22 cellular contexts compared by ENCODE assay signal in genomic region chr10:20879136-20879535, GRCh38. TPM values are rescaled to one million over a fixed set of nuclear protein-coding genes. Genes with fewer than 3 reads are reported as not detected.
DNase-seq lines count a peak whose midpoint lies in the region; FAIRE-seq and TF ChIP-seq lines count a peak whose summit lies in the region.
"Had no signal": no experiment of that assay in that cellular context is flagged by ENCODE, and none has a peak within 500 bp of the region (broad histone marks: within the 10 kb centered on the region; RNA-seq: fewer than 3 reads in every experiment).

No MANE protein-coding gene starts in this region.

- H3K27me3 ChIP-seq in bronchial epithelial cell (ENCODE audit: control insufficient read depth, insufficient read depth, low read length) (no peaks in the 10 kb centered on the region), SJCRH30 (no peaks in the 10 kb centered on the region)
- H3K27me3 ChIP-seq: BLaER1, Peyer's patch had no signal

- no peaks in the 10 kb centered on the region for H3K9me3 ChIP-seq in SJCRH30 (replicated peaks)
- H3K9me3 ChIP-seq: BLaER1, Caco-2, Peyer's patch had no signal

- FAIRE-seq in bronchial epithelial cell (lab: Jason Lieb, UNC): no peak
- FAIRE-seq: GM12891 had no signal

- peaks cover 7% of the 10 kb centered on the region for H3K4me1 ChIP-seq in SJCRH30
- H3K4me1 ChIP-seq: BLaER1, Caco-2, Peyer's patch had no signal

- no peak overlapping the region for H3K27ac ChIP-seq in SJCRH30
- H3K27ac ChIP-seq: BLaER1, GM23248, Peyer's patch had no signal

- DNase-seq in COR-L47 (lab: John Stamatoyannopoulos, UW): peak; percentile 46
- DNase-seq in DMS53 treated with DMSO at 0.1 percent for 48 hours (lab: John Stamatoyannopoulos, UW; ENCODE audit: unreplicated experiment): peak; percentile 5
- peak; percentile 12 for DNase-seq in NCI-H748 (lab: John Stamatoyannopoulos, UW; ENCODE audit: unreplicated experiment)
- peak; percentile 25 for DNase-seq in bronchial epithelial cell (ENCODE audit: low read depth)
- no peak for DNase-seq in SJCRH30
- no peak for DNase-seq in NAMALWA (ENCODE audit: low spot score)
- DNase-seq in activated CD4-positive, CD25-positive, alpha-beta regulatory T cell treated with anti-CD3 and anti-CD28 coated beads, Interleukin-2, amount 50 U/mL, for 72 hours: no peak
- DNase-seq: Caco-2; CD4-positive, alpha-beta T cell; DMS 273 treated with DMSO at 0.1 percent for 48 hours; GM23248; H9; HFFc6; Karpas-422; NCI-H187; NCI-H345; NCI-H524; NK-92 treated with Interleukin-12 subunit alpha and Interleukin-12 subunit beta, amount 100 ng/mL, for 24 hours; Peyer's patch; T-cell had no signal

- TF ChIP-seq CTCF in bronchial epithelial cell (IDR thresholded peaks at IDR 0.05; ENCODE audit: insufficient read depth, low read length, severe bottlenecking): no peak

- H3K36me3 ChIP-seq in bronchial epithelial cell (ENCODE audit: control insufficient read depth, insufficient read depth, low read length) (no peaks in the 10 kb centered on the region), SJCRH30 (no peaks in the 10 kb centered on the region)
- H3K36me3 ChIP-seq: BLaER1, Peyer's patch had no signal

- H3K4me3 ChIP-seq in bronchial epithelial cell (ENCODE audit: low read depth, low read length) (no peak overlapping the region), SJCRH30 (no peak overlapping the region)
- H3K4me3 ChIP-seq: BLaER1, GM23248, Peyer's patch had no signal

RNA-seq across cellular contexts. Expression of gene NEBL, which starts 18.0 kb away (rescaled TPM):
- total RNA-seq in bronchial epithelial cell: 18.7 and 54.4 TPM in 2 replicates
- total RNA-seq in SJCRH30 (2014; rRNA removed; shearing (Covaris generic)): 0.08 and 0.20 TPM in 2 replicates
- total RNA-seq: GM23248, HFFc6 had no signal

Comparison
In these comparisons a context has a peak if more than half of its experiments do, and no peak if none do; other contexts are left out.
1. DNase-seq: peak in COR-L47 (single experiment), DMS53 treated with DMSO at 0.1 percent for 48 hours (single experiment), NCI-H748 (single experiment) and bronchial epithelial cell (single experiment); none in SJCRH30 (0 of 2), NAMALWA (single experiment) and activated CD4-positive, CD25-positive, alpha-beta regulatory T cell treated with anti-CD3 and anti-CD28 coated beads, Interleukin-2, amount 50 U/mL, for 72 hours (single experiment).
2. RNA of gene NEBL, which starts 18.0 kb away (total RNA-seq): 18.7 to 54.4 TPM in bronchial epithelial cell; 0.08 to 0.20 TPM in SJCRH30; every median in the first group is over 10 times any median in the second.